In genomic region chr16:59252317-59252716, GRCh38 we compare ENCODE assay signal across 1 cellular context.
TF ChIP-seq lines count a peak whose summit lies in the region.

No MANE protein-coding gene starts in this region.

TF ChIP-seq in GM23338, 12 proteins besides CTCF, POLR2A, EP300 and RAD21 (continued from another document):
- TF ChIP-seq ZNF462 (CRISPR knock-in tag; IDR thresholded peaks at IDR 0.05) = no peak
- TF ChIP-seq JUNB (IDR thresholded peaks at IDR 0.05; ENCODE audit: unreplicated experiment) = no peak
- no peak for TF ChIP-seq ZNF331 (CRISPR knock-in tag; IDR thresholded peaks at IDR 0.05; ENCODE audit: low read depth)
- TF ChIP-seq EZH2 (IDR thresholded peaks at IDR 0.05; ENCODE audit: low read depth, unreplicated experiment) = no peak
- no peak for TF ChIP-seq ZNF114 (CRISPR knock-in tag; IDR thresholded peaks at IDR 0.05)
- TF ChIP-seq, protein P1, sequence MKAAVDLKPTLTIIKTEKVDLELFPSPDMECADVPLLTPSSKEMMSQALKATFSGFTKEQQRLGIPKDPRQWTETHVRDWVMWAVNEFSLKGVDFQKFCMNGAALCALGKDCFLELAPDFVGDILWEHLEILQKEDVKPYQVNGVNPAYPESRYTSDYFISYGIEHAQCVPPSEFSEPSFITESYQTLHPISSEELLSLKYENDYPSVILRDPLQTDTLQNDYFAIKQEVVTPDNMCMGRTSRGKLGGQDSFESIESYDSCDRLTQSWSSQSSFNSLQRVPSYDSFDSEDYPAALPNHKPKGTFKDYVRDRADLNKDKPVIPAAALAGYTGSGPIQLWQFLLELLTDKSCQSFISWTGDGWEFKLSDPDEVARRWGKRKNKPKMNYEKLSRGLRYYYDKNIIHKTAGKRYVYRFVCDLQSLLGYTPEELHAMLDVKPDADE (IDR thresholded peaks at IDR 0.05) = no peak
TF ChIP-seq in GM23338: peak in this region for 0.
